ENCODE assay signal across 9 cellular contexts in the genomic region with DNA sequence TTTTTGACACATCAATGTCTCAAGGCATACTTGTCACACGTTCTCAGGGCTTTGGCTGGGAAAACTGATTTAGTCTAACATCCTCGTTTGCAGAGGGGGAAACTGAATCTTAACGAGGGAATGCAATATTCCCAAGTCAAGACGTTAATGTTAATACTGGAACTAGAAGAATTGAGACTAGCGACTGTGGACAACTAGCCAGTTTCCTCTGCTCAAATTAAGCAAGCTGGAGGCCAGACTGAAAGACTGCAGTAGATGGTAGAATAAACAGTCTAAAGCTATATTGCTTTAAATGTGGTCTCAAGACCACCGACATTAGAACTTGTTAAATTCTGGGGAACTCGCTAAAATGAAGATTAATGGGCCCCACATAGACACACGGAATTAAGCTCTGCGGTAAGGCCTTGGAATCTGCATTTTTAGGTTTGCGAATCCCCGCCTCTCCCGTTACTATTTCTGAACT. TPM values are rescaled to one million over a fixed set of nuclear protein-coding genes. Genes with fewer than 3 reads are reported as not detected.
DNase-seq lines count a peak whose midpoint lies in the region; ATAC-seq, FAIRE-seq and TF ChIP-seq lines count a peak whose summit lies in the region.
"Had no signal": no experiment of that assay in that cellular context is flagged by ENCODE, and none has a peak within 500 bp of the region (broad histone marks: within the 10 kb centered on the region; RNA-seq: fewer than 3 reads in every experiment).

No MANE protein-coding gene starts in this region.

- no peaks in the 10 kb centered on the region for H3K9me3 ChIP-seq in DOHH2 (ENCODE audit: control insufficient read depth, insufficient read depth, low read length)
- no peaks in the 10 kb centered on the region for H3K9me3 ChIP-seq in left ventricle myocardium inferior (replicated peaks)

- H3K4me1 Mint-ChIP-seq in activated B cell treated with CpG ODN at 0.5 μM for 24 hours, result peaks cover 41% of the 10 kb centered on the region

- H3K9me2 ChIP-seq in DOHH2 (replicated peaks; ENCODE audit: control insufficient read depth, low read length), result no peaks in the 10 kb centered on the region

- POLR2A ChIA-PET in activated B cell treated with CpG ODN at 0.5 μM for 24 hours (lab: Charles Lee), result interaction anchor here (0.8 to 3.9 kb wide), 7 partner anchors 25 to 1521 kb away, joined by 3 to 43 read pairs (median 4); a partner anchor contains a TSS

- H3K79me2 ChIP-seq in DOHH2 (ENCODE audit: control insufficient read depth, low read length), result peaks cover 48% of the 10 kb centered on the region

- H3K4me3 Mint-ChIP-seq in activated B cell treated with CpG ODN at 0.5 μM for 24 hours, result peak overlapping the region; percentile 98

- peak overlapping the region; percentile 97 for H3K27ac Mint-ChIP-seq in activated B cell treated with CpG ODN at 0.5 μM for 24 hours

- H3K4me2 ChIP-seq in DOHH2 (ENCODE audit: low read length), result peak overlapping the region; percentile 85

- H3K36me3 ChIP-seq in DOHH2 (ENCODE audit: control insufficient read depth, low read length), result peaks cover 43% of the 10 kb centered on the region
- H3K36me3 ChIP-seq in left ventricle myocardium inferior, result peaks cover 27% of the 10 kb centered on the region

- H3K27me3 Mint-ChIP-seq in activated B cell treated with CpG ODN at 0.5 μM for 24 hours, result no peaks in the 10 kb centered on the region

- no peak for TF ChIP-seq POLR2A in H54 (IDR thresholded peaks at IDR 0.05; ENCODE audit: low read depth, low read length)

- no peaks in the 10 kb centered on the region for H3K9me3 Mint-ChIP-seq in activated B cell treated with CpG ODN at 0.5 μM for 24 hours

- peaks cover 31% of the 10 kb centered on the region for H3K4me1 ChIP-seq in DOHH2 (ENCODE audit: control insufficient read depth, low read length)
- H3K4me1 ChIP-seq in left ventricle myocardium inferior, result peaks cover 39% of the 10 kb centered on the region

- TF ChIP-seq CTCF in DOHH2 (IDR thresholded peaks at IDR 0.05; ENCODE audit: low read depth, low read length, poor library complexity, severe bottlenecking) (no peak), activated B cell treated with CpG ODN at 0.5 μM for 24 hours (IDR thresholded peaks at IDR 0.05) (no peak), left ventricle myocardium inferior (IDR thresholded peaks at IDR 0.05; ENCODE audit: borderline replicate concordance) (no peak)

- H3K4me3 ChIP-seq in DOHH2 (ENCODE audit: low read length) (peak overlapping the region; percentile 98), left ventricle myocardium inferior (peak overlapping the region; percentile 79), skin epidermis (peak overlapping the region; percentile 57 to 93 (median 83))

- H3K27ac ChIP-seq in DOHH2 (ENCODE audit: low read depth, low read length), result peak overlapping the region; percentile 56
- peak overlapping the region; percentile 91 for H3K27ac ChIP-seq in left ventricle myocardium inferior (replicated peaks)
- peak overlapping the region; percentile 77 to 93 (median 88) for H3K27ac ChIP-seq in skin epidermis

- no peaks in the 10 kb centered on the region for H3K27me3 ChIP-seq in DOHH2 (ENCODE audit: control insufficient read depth, low read length)
- H3K27me3 ChIP-seq in left ventricle myocardium inferior (ENCODE audit: low read depth), result no peaks in the 10 kb centered on the region

- FAIRE-seq in H54 (lab: Jason Lieb, UNC), result no peak
- FAIRE-seq: TTC549 had no signal

- ATAC-seq in HG02588 (IDR thresholded peaks at IDR 0.05; ENCODE audit: unreplicated experiment), result peak; percentile 3
- ATAC-seq in activated B cell treated with CpG ODN at 0.5 μM for 24 hours (ENCODE audit: low read depth), result no peak

- peaks cover 37% of the 10 kb centered on the region for H3K36me3 Mint-ChIP-seq in activated B cell treated with CpG ODN at 0.5 μM for 24 hours (ENCODE audit: low read depth)

- H3F3A ChIP-seq in DOHH2 (ENCODE audit: control insufficient read depth, insufficient read depth), result no peaks in the 10 kb centered on the region; the same call in 1 of the 2 replicates

- peaks cover 20% of the 10 kb centered on the region; the same call in 1 of the 2 replicates for H4K20me1 ChIP-seq in DOHH2 (ENCODE audit: control insufficient read depth, insufficient read depth, low read depth, low read length)

- CTCF ChIA-PET in activated B cell treated with CpG ODN at 0.5 μM for 24 hours (lab: Charles Lee), result interaction anchor here (0.7 to 4.4 kb wide), 10 partner anchors 13 to 207 kb away, joined by 3 to 52 read pairs (median 4); a partner anchor contains a TSS

- intact Hi-C loops in activated B cell treated with CpG ODN at 0.5 μM for 24 hours (cut with micrococcal nuclease) (loop anchor here (2.0 kb wide), 2 partner anchors 208 to 1852 kb away; no protein-coding TSS in a partner anchor), left ventricle myocardium inferior (cut with micrococcal nuclease) (loop anchor here (10.0 kb wide), 2 partner anchors 50 to 180 kb away; a partner anchor contains a TSS)

- no peak for DNase-seq in activated B cell treated with CpG ODN at 0.5 μM for 24 hours
- DNase-seq in left ventricle myocardium inferior, result no peak
- DNase-seq in GOT3 (lab: John Stamatoyannopoulos, UW), result no peak
- no peak for DNase-seq in retina
- DNase-seq in H54 (ENCODE audit: insufficient read length, low spot score), result no peak

RNA-seq across cellular contexts. Expression of a gene that starts 0.6 kb away (rescaled TPM):
- total RNA-seq in activated B cell treated with CpG ODN at 0.5 μM for 24 hours, result 59.5 and 60.2 TPM in 2 replicates
- total RNA-seq in left ventricle myocardium inferior, result 29.8 TPM

RNA-seq across cellular contexts. Expression of a gene that starts 49.8 kb away (rescaled TPM):
- total RNA-seq in activated B cell treated with CpG ODN at 0.5 μM for 24 hours, result 13.3 and 15.0 TPM in 2 replicates
- 56.0 TPM for total RNA-seq in left ventricle myocardium inferior
